Comparison of ENCODE assay signal across 10 cellular contexts in genomic region chr6:106702046-106702445, GRCh38.
DNase-seq lines count a peak whose midpoint lies in the region; ATAC-seq and FAIRE-seq lines count a peak whose summit lies in the region.
"Had no signal": no experiment of that assay in that cellular context is flagged by ENCODE, and none has a peak within 500 bp of the region (broad histone marks: within the 10 kb centered on the region; RNA-seq: fewer than 3 reads in every experiment).

No MANE protein-coding gene starts in this region.

- FAIRE-seq in HTR-8/SVneo (lab: Jason Lieb, UNC), result no peak

- no peak for DNase-seq in left colon
- no peak for DNase-seq in RKO (ENCODE audit: low spot score)
- DNase-seq in HTR-8/SVneo (ENCODE audit: insufficient read length, low spot score), result no peak
- DNase-seq in NCI-H2227 treated with DMSO at 0.1 percent for 48 hours (lab: John Stamatoyannopoulos, UW), result no peak
- no peak for DNase-seq in immature natural killer cell
- DNase-seq: hypothalamus had no signal

- H3K27me3 Mint-ChIP-seq in immature natural killer cell (ENCODE audit: low read depth in 3 of 3), result peaks cover 5 to 10% (median 7%) of the 10 kb centered on the region in 3 donors

- H3K4me3 Mint-ChIP-seq in immature natural killer cell, result no peak overlapping the region

- H3K36me3 Mint-ChIP-seq in immature natural killer cell, result no peaks in the 10 kb centered on the region

- no peak overlapping the region for H3K27ac Mint-ChIP-seq in immature natural killer cell

- ATAC-seq in GM18858 (IDR thresholded peaks at IDR 0.05; ENCODE audit: unreplicated experiment) (peak; percentile 24), GM21737 (IDR thresholded peaks at IDR 0.05; ENCODE audit: unreplicated experiment) (peak; percentile 19), HG03469 (IDR thresholded peaks at IDR 0.05; ENCODE audit: unreplicated experiment) (peak; percentile 29), left colon (peak; percentile 41)
- ATAC-seq: activated CD4-positive, CD25-positive, alpha-beta regulatory T cell treated with anti-CD3 and anti-CD28 coated beads, Interleukin-2, amount 50 U/mL, for 24 hours had no signal

- no peaks in the 10 kb centered on the region for H3K4me1 Mint-ChIP-seq in immature natural killer cell

- H3K9me3 Mint-ChIP-seq in immature natural killer cell, result peaks cover 0 to 2% (median 0%) of the 10 kb centered on the region in 6 donors

- intact Hi-C loops in left colon (cut with DNase I, micrococcal nuclease), result no loop called here
